Comparison of ENCODE assay signal across 1 cellular context in genomic region chr7:135361788-135362187, GRCh38.
TF ChIP-seq lines count a peak whose summit lies in the region.

No MANE protein-coding gene starts in this region.

TF ChIP-seq in K562, 482 proteins besides CTCF, POLR2A, EP300 and RAD21:
- TF ChIP-seq USF1 (CRISPR knock-in tag; IDR thresholded peaks at IDR 0.05) (no peak), SMC3 (conservative IDR thresholded peaks at IDR 0.05; ENCODE audit: insufficient read depth, low read depth, low read length) (0 out of 2 replicates have a peak, but pooled peaks have one; percentile 5), CCAR2 (IDR thresholded peaks at IDR 0.05; ENCODE audit: low read depth, low read length) (no peak), RNF2 (IDR thresholded peaks at IDR 0.05) (no peak)
